In genomic region chr17:61307905-61308886, GRCh38 we compare ENCODE assay signal across 11 cellular contexts.
DNase-seq lines count a peak whose midpoint lies in the region; ATAC-seq, FAIRE-seq and TF ChIP-seq lines count a peak whose summit lies in the region.
"Had no signal": no experiment of that assay in that cellular context is flagged by ENCODE, and none has a peak within 500 bp of the region (broad histone marks: within the 10 kb centered on the region; RNA-seq: fewer than 3 reads in every experiment).

No MANE protein-coding gene starts in this region.

- peak; percentile 51 for ATAC-seq in upper lobe of right lung

- no peak overlapping the region for H4K91ac ChIP-seq in mesenchymal stem cell (ENCODE audit: low read length)

- no peak overlapping the region for H3K27ac Mint-ChIP-seq in CD8-positive, alpha-beta memory T cell

- H2AK5ac ChIP-seq in mesenchymal stem cell (ENCODE audit: low read length, severe bottlenecking): no peak overlapping the region

- TF ChIP-seq CTCF in cardiac fibroblast (IDR thresholded peaks at IDR 0.05; ENCODE audit: low read depth, low read length) (no peak), upper lobe of right lung (IDR thresholded peaks at IDR 0.05) (no peak), left ventricle myocardium inferior (IDR thresholded peaks at IDR 0.05; ENCODE audit: borderline replicate concordance) (no peak)

- peak; percentile 90 for DNase-seq in HTR-8/SVneo (ENCODE audit: insufficient read length, low spot score)
- peak; percentile 93 to 98 for DNase-seq in cardiac fibroblast (ENCODE audit: low read depth in 2 of 2)
- peak; percentile 98 for DNase-seq in mesenchymal stem cell
- no peak for DNase-seq in upper lobe of right lung
- no peak for DNase-seq in CD8-positive, alpha-beta memory T cell
- no peak for DNase-seq in stimulated activated CD4-positive, alpha-beta T cell treated with anti-CD3 and anti-CD28 coated beads, Interleukin-4, amount 100 ng/mL, for 24 hours
- DNase-seq in left ventricle myocardium inferior: no peak
- DNase-seq in D341Med (ENCODE audit: low spot score): no peak
- DNase-seq: activated CD4-positive, alpha-beta T cell treated with anti-CD3 and anti-CD28 coated beads for 48 hours; midbrain; NCI-H446 had no signal

- no peak overlapping the region for H3K23ac ChIP-seq in mesenchymal stem cell (ENCODE audit: low read length in 2 of 2)

- H2BK12ac ChIP-seq in mesenchymal stem cell (ENCODE audit: low read length in 2 of 2): no peak overlapping the region

- intact Hi-C loops in upper lobe of right lung (cut with DNase I): no loop called here
- intact Hi-C loops in left ventricle myocardium inferior (cut with micrococcal nuclease): no loop called here

- no peaks in the 10 kb centered on the region for H3K36me3 ChIP-seq in mesenchymal stem cell (ENCODE audit: control insufficient read depth in 1 of 2, insufficient read depth in 2 of 2, low read depth in 1 of 2, low read length in 2 of 2)
- no peaks in the 10 kb centered on the region for H3K36me3 ChIP-seq in upper lobe of right lung
- H3K36me3 ChIP-seq in CD8-positive, alpha-beta memory T cell (ENCODE audit: insufficient read depth, low read length): no peaks in the 10 kb centered on the region
- no peaks in the 10 kb centered on the region for H3K36me3 ChIP-seq in left ventricle myocardium inferior

- peak overlapping the region; percentile 9 to 68 for H3K4ac ChIP-seq in mesenchymal stem cell (ENCODE audit: low read depth in 1 of 2, low read length in 2 of 2)

- no peak overlapping the region for H3K4me2 ChIP-seq in mesenchymal stem cell (ENCODE audit: low read length, poor library complexity, severe bottlenecking)

- H3K9me3 Mint-ChIP-seq in CD8-positive, alpha-beta memory T cell: no peaks in the 10 kb centered on the region

- H3K18ac ChIP-seq in mesenchymal stem cell (ENCODE audit: low read depth in 1 of 2, low read length in 2 of 2): no peak overlapping the region

- H4K8ac ChIP-seq in mesenchymal stem cell (ENCODE audit: low read length): peak overlapping the region; percentile 89

- H3K4me3 Mint-ChIP-seq in CD8-positive, alpha-beta memory T cell: no peak overlapping the region

- POLR2A ChIA-PET in CD8-positive, alpha-beta memory T cell (lab: Charles Lee): no interaction called here

- H3K9ac ChIP-seq in mesenchymal stem cell (ENCODE audit: low read length): peak overlapping the region; percentile 61

- FAIRE-seq in HTR-8/SVneo (lab: Jason Lieb, UNC): peak; percentile 79

- 22% methylated on average over 7 of the region's 11 CpGs for WGBS in mesenchymal stem cell

- no peak overlapping the region for H3K4me3 ChIP-seq in cardiac fibroblast (replicated peaks in 1 of 2; ENCODE audit: low read depth in 2 of 2, low read length in 2 of 2)
- H3K4me3 ChIP-seq in mesenchymal stem cell (ENCODE audit: insufficient read depth in 1 of 2, low read depth in 1 of 2, low read length in 2 of 2): no peak overlapping the region
- H3K4me3 ChIP-seq in upper lobe of right lung: no peak overlapping the region
- H3K4me3 ChIP-seq in CD8-positive, alpha-beta memory T cell (ENCODE audit: low read length): no peak overlapping the region
- H3K4me3 ChIP-seq in left ventricle myocardium inferior: no peak overlapping the region

- no peak overlapping the region for H3K14ac ChIP-seq in mesenchymal stem cell (ENCODE audit: low read length in 2 of 2)

- no peaks in the 10 kb centered on the region for H3K79me1 ChIP-seq in mesenchymal stem cell (replicated peaks; ENCODE audit: low read length, poor library complexity, severe bottlenecking)

- H3K4me1 Mint-ChIP-seq in CD8-positive, alpha-beta memory T cell: no peaks in the 10 kb centered on the region

- peaks cover 4% of the 10 kb centered on the region for H3K4me1 ChIP-seq in mesenchymal stem cell (ENCODE audit: control insufficient read depth, insufficient read depth, low read depth, low read length)
- peaks cover 8% of the 10 kb centered on the region for H3K4me1 ChIP-seq in upper lobe of right lung
- no peaks in the 10 kb centered on the region for H3K4me1 ChIP-seq in CD8-positive, alpha-beta memory T cell (ENCODE audit: insufficient read depth, low read length)
- H3K4me1 ChIP-seq in left ventricle myocardium inferior: peaks cover 5% of the 10 kb centered on the region

- no peaks in the 10 kb centered on the region for H3K27me3 ChIP-seq in mesenchymal stem cell (ENCODE audit: control insufficient read depth in 1 of 2, insufficient read depth in 1 of 2, low read length in 2 of 2)
- no peaks in the 10 kb centered on the region for H3K27me3 ChIP-seq in upper lobe of right lung
- no peaks in the 10 kb centered on the region for H3K27me3 ChIP-seq in CD8-positive, alpha-beta memory T cell (ENCODE audit: insufficient read depth, low read length, poor library complexity, severe bottlenecking)
- H3K27me3 ChIP-seq in left ventricle myocardium inferior (ENCODE audit: low read depth): no peaks in the 10 kb centered on the region

- H3K36me3 Mint-ChIP-seq in CD8-positive, alpha-beta memory T cell: peaks cover 0 to 6% (median 0%) of the 10 kb centered on the region in 3 donors

- no peak overlapping the region for H2BK5ac ChIP-seq in mesenchymal stem cell (ENCODE audit: low read depth, low read length, poor library complexity, severe bottlenecking)

- H2BK120ac ChIP-seq in mesenchymal stem cell (ENCODE audit: low read depth, low read length): no peak overlapping the region

- H3K27ac ChIP-seq in mesenchymal stem cell (ENCODE audit: low read length, poor library complexity, severe bottlenecking) (no peak overlapping the region), upper lobe of right lung (peak overlapping the region; percentile 76), left ventricle myocardium inferior (replicated peaks) (no peak overlapping the region)
- H3K27ac ChIP-seq in CD8-positive, alpha-beta memory T cell (ENCODE audit: low read depth, low read length): no peak overlapping the region

- no peaks in the 10 kb centered on the region for H3K27me3 Mint-ChIP-seq in CD8-positive, alpha-beta memory T cell

- no peak overlapping the region for H2AFZ ChIP-seq in mesenchymal stem cell (ENCODE audit: low read depth, low read length)

- H2BK15ac ChIP-seq in mesenchymal stem cell (ENCODE audit: low read depth, poor library complexity, severe bottlenecking): no peak overlapping the region

- CTCF ChIA-PET in CD8-positive, alpha-beta memory T cell (lab: Charles Lee): interaction anchor here (1.4 kb wide), 1 partner anchor 118 kb away, joined by 5 read pairs; no protein-coding TSS in a partner anchor

- H3K9me3 ChIP-seq in mesenchymal stem cell (ENCODE audit: control insufficient read depth, low read length): no peaks in the 10 kb centered on the region
- H3K9me3 ChIP-seq in upper lobe of right lung: no peaks in the 10 kb centered on the region
- no peaks in the 10 kb centered on the region for H3K9me3 ChIP-seq in CD8-positive, alpha-beta memory T cell (ENCODE audit: low read length)
- no peaks in the 10 kb centered on the region for H3K9me3 ChIP-seq in left ventricle myocardium inferior (replicated peaks)

Comparison
In these comparisons a context has a peak if more than half of its experiments do, and no peak if none do; other contexts are left out.
1. DNase-seq: peak in HTR-8/SVneo (single experiment), cardiac fibroblast (2 of 2) and mesenchymal stem cell (single experiment); none in upper lobe of right lung (single experiment), CD8-positive, alpha-beta memory T cell (0 of 5), stimulated activated CD4-positive, alpha-beta T cell treated with anti-CD3 and anti-CD28 coated beads, Interleukin-4, amount 100 ng/mL, for 24 hours (single experiment), left ventricle myocardium inferior (single experiment) and D341Med (single experiment).